ENCODE assay signal across 8 cellular contexts in the genomic region with DNA sequence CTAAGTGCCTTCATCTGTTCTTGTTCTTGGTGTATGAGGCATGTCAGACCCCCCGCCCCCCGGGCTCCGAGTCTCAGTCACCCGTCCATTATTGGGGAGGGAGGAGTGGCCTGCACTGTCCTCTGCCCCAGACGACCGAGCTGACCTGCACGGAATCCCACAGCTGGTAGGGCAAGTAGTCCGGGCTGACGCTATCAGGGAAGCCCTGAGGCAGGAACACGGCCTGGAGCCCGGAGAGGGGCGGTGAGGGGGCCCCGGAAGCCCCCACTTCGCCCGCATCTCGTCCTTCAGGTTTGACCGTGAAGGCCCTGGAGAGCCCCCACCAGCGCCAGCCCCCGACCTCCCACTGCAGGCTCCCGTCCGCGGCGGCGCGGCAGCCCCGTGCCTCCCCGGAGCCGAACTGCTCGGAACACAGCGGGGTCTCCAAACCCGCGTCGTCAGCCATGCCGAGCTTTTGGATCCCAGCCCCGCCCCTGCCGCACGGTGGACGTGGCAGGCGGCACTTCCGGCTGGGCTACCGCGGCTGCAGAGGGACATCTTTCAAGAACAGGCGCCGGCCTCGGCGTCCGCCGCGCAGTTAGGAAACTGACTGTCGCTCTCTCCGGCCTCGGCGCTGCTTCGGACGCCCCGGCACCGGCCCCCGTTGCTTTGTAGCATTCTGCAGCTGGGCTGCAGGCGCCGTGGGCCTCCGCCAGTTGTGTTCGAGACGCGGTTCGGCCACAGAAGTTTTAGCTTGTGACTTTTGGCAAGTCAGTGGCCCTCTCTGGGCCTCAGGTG. TPM values are rescaled to one million over a fixed set of nuclear protein-coding genes. Genes with fewer than 3 reads are reported as not detected.
DNase-seq lines count a peak whose midpoint lies in the region; ATAC-seq and TF ChIP-seq lines count a peak whose summit lies in the region.

A gene (minus strand): TSS at position 463 of the 777 bp plus-strand sequence. CDS start 18 bp downstream, at position 445.

- no peak for TF ChIP-seq CTCF in coronary artery (IDR thresholded peaks at IDR 0.05)

- H3K4me1 Mint-ChIP-seq in activated CD4-positive, alpha-beta T cell treated with anti-CD3 and anti-CD28 coated beads, Interleukin-2, amount 10 ng/mL, durations not matched to agents 24 days and 14 days, result peaks cover 38% of the 10 kb centered on the region

- H3K27ac Mint-ChIP-seq in activated CD4-positive, alpha-beta T cell treated with anti-CD3 and anti-CD28 coated beads, Interleukin-2, amount 10 ng/mL, durations not matched to agents 24 days and 14 days, result peak within 1 kb of the TSS; percentile 94

- ATAC-seq in GM19035 (IDR thresholded peaks at IDR 0.05; ENCODE audit: unreplicated experiment) (peak; percentile 82), HG03342 (IDR thresholded peaks at IDR 0.05; ENCODE audit: unreplicated experiment) (peak; percentile 75), left lobe of liver (peak; percentile 98)

- H3K36me3 Mint-ChIP-seq in activated CD4-positive, alpha-beta T cell treated with anti-CD3 and anti-CD28 coated beads, Interleukin-2, amount 10 ng/mL, durations not matched to agents 24 days and 14 days (ENCODE audit: low read depth), result peaks cover 15% of the 10 kb centered on the region

- peak within 1 kb of the TSS; percentile 99 for H3K4me3 ChIP-seq in coronary artery

- H3K9me3 Mint-ChIP-seq in activated CD4-positive, alpha-beta T cell treated with anti-CD3 and anti-CD28 coated beads, Interleukin-2, amount 10 ng/mL, durations not matched to agents 24 days and 14 days, result peaks cover 5% of the 10 kb centered on the region

- DNase-seq in Ammon's horn (ENCODE audit: low spot score) (peak; percentile 94), NCI-H460 (ENCODE audit: extremely low read depth, low read depth) (peak; percentile 84), coronary artery (ENCODE audit: low spot score) (peak; percentile 94), left lobe of liver (ENCODE audit: low spot score) (peak; percentile 94)
- DNase-seq in activated CD4-positive, alpha-beta T cell treated with anti-CD3 and anti-CD28 coated beads, Interleukin-2, amount 10 ng/mL, durations not matched to agents 24 days and 14 days, result peak; percentile 96
- peak; percentile 87 to 91 for DNase-seq in stimulated activated CD4-positive, alpha-beta T cell treated with anti-CD3 and anti-CD28 coated beads, Interleukin-2, amount 100 ng/mL, for 24 hours

- peak within 1 kb of the TSS; percentile 95 for H3K4me3 Mint-ChIP-seq in activated CD4-positive, alpha-beta T cell treated with anti-CD3 and anti-CD28 coated beads, Interleukin-2, amount 10 ng/mL, durations not matched to agents 24 days and 14 days

- intact Hi-C loops in activated CD4-positive, alpha-beta T cell treated with anti-CD3 and anti-CD28 coated beads, Interleukin-2, amount 10 ng/mL, durations not matched to agents 24 days and 14 days (cut with micrococcal nuclease), result loop anchor here (1.0 to 5.0 kb wide), 3 partner anchors 49 to 361 kb away; a partner anchor contains a TSS

- peak within 1 kb of the TSS; percentile 90 to 99 for H3K27ac ChIP-seq in coronary artery

- H3K27me3 Mint-ChIP-seq in activated CD4-positive, alpha-beta T cell treated with anti-CD3 and anti-CD28 coated beads, Interleukin-2, amount 10 ng/mL, durations not matched to agents 24 days and 14 days, result no peaks in the 10 kb centered on the region

RNA-seq across cellular contexts. Expression of the gene that starts here (rescaled TPM):
- total RNA-seq in NCI-H460 (2014; rRNA removed; shearing (Covaris generic)), result 62.6 and 65.3 TPM in 2 replicates
- 239 and 307 TPM in 2 replicates for polyA plus RNA-seq in NCI-H460 (2014; cell fraction: nucleus; rRNA removed)
- total RNA-seq in activated CD4-positive, alpha-beta T cell treated with anti-CD3 and anti-CD28 coated beads, Interleukin-2, amount 10 ng/mL, durations not matched to agents 24 days and 14 days, result 40.9 and 41.1 TPM in 2 replicates
- 63.1 TPM for total RNA-seq in left lobe of liver

Comparison
In these comparisons a context has a peak if more than half of its experiments do, and no peak if none do; other contexts are left out.
1. Peak in every context shown above with its lines: DNase-seq, ATAC-seq, H3K4me3 ChIP-seq and H3K27ac ChIP-seq.